ENCODE assay signal across 6 cellular contexts in the genomic region with DNA sequence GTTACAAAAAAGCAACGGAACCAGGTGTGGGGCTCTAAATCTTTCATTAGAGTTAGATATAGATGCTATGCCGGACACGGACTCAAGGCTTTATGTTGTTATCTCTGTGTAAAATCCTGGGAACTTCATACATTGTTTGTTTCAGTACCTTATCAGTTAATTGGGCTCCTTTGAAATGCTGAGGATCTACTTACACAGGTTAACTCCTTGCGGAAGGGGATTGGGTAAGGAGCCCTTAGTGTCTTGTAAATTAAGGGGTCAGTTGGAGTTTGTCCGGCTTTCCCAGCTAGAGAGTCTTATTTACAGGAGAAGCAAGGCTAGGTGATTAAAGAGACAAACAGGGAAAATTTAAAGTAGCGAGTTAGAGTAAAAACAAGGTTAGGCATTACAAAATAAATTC. TPM values are rescaled to one million over a fixed set of nuclear protein-coding genes. Genes with fewer than 3 reads are reported as not detected.
DNase-seq lines count a peak whose midpoint lies in the region; ATAC-seq, FAIRE-seq and TF ChIP-seq lines count a peak whose summit lies in the region.
"Not testable (repeated sequence)": the region's sequence is repeated elsewhere in the genome, so short reads cannot be mapped to it uniquely, and the experiment has no call there.

No MANE protein-coding gene starts in this region.

- H3K4me2 ChIP-seq in K562 (ENCODE audit: insufficient read depth, low read length), result not testable (repeated sequence)

- POLR2A ChIA-PET in RWPE1 (lab: Yijun Ruan, JAX; ENCODE audit: low non-redundant PET); K562 (lab: Yijun Ruan, JAX): not testable (repeated sequence)

- H3K36me3 ChIP-seq in ES-I3 (ENCODE audit: insufficient read depth, low read length); HUES48 (ENCODE audit: control insufficient read depth, insufficient read depth, low read length); K562 (ENCODE audit: control insufficient read depth, insufficient read depth, low read length); iPS-18a (ENCODE audit: control insufficient read depth, low read depth, low read length): not testable (repeated sequence)

- TF ChIP-seq EP300 in K562 (IDR thresholded peaks at IDR 0.05; ENCODE audit: low read length), result not testable (repeated sequence)

- not testable (repeated sequence) for H3K27me3 Mint-ChIP-seq in mesothelial cell of epicardium (ENCODE audit: low read depth)

- not testable (repeated sequence) for TF ChIP-seq CTCF in RWPE1 (conservative IDR thresholded peaks at IDR 0.05; ENCODE audit: low read depth); K562 (IDR thresholded peaks at IDR 0.05 in 2 of 3, conservative IDR thresholded peaks at IDR 0.05 in 1 of 3; ENCODE audit: insufficient read depth in 2 of 3, low read depth in 1 of 3, low read length in 3 of 3); mesothelial cell of epicardium (IDR thresholded peaks at IDR 0.05; ENCODE audit: unreplicated experiment)

- H3K9ac ChIP-seq in ES-I3 (ENCODE audit: low read depth, low read length), result peak overlapping the region; percentile 22; the same call in 1 of the 2 replicates
- H3K9ac ChIP-seq in HUES48 (ENCODE audit: low read depth, low read length); K562 (ENCODE audit: insufficient read depth in 1 of 2, low read depth in 2 of 2, low read length in 2 of 2); iPS-18a (ENCODE audit: low read length): not testable (repeated sequence)

- ATAC-seq in K562, result not testable (repeated sequence)

- intact Hi-C loops in K562 (cut with micrococcal nuclease), result not testable (repeated sequence)

- not testable (repeated sequence) for BruUV-seq in K562 (replicated peaks; lab: Mats Ljungman, UMichigan)

- not testable (repeated sequence) for FAIRE-seq in K562 (lab: Jason Lieb, UNC)

- CTCF ChIA-PET in RWPE1 (lab: Yijun Ruan, JAX); K562 (lab: Yijun Ruan, JAX; ENCODE audit: low intra/inter-chr PET ratio): not testable (repeated sequence)

- TF ChIP-seq RAD21 in K562 (CRISPR knock-in tag; conservative IDR thresholded peaks at IDR 0.05 in 1 of 2, IDR thresholded peaks at IDR 0.05 in 1 of 2), result not testable (repeated sequence)

- peak overlapping the region; percentile 40; the same call in 1 of the 2 replicates for H3K4me3 ChIP-seq in HUES48 (ENCODE audit: low read depth, low read length)
- not testable (repeated sequence) for H3K4me3 ChIP-seq in K562
- peak overlapping the region; percentile 27 for H3K4me3 ChIP-seq in iPS-18a (ENCODE audit: low read length)

- H3K27ac ChIP-seq in HUES48 (ENCODE audit: low read depth, low read length) (peak overlapping the region; percentile 64), RWPE1 (0 out of 2 replicates have a peak overlapping the region, but pooled peaks have one; percentile 25)
- H3K27ac ChIP-seq in K562 (ENCODE audit: extremely low read depth, low read depth, low read length); iPS-18a (ENCODE audit: low read length): not testable (repeated sequence)

- not testable (repeated sequence) for H4K20me1 ChIP-seq in K562 (replicated peaks; ENCODE audit: control insufficient read depth, insufficient read depth, low read length)

- peaks cover 32% of the 10 kb centered on the region for H3K4me1 Mint-ChIP-seq in mesothelial cell of epicardium

- in situ Hi-C loops in K562 (cut with MboI), result not testable (repeated sequence)

- H3K36me3 Mint-ChIP-seq in mesothelial cell of epicardium, result not testable (repeated sequence)

- H3K9me3 ChIP-seq in ES-I3 (ENCODE audit: control insufficient read depth, insufficient read depth, low read length); HUES48 (ENCODE audit: control insufficient read depth, insufficient read depth, low read length); K562 (replicated peaks; ENCODE audit: control insufficient read depth, insufficient read depth, low read depth, low read length); iPS-18a (ENCODE audit: control insufficient read depth, low read depth, low read length): not testable (repeated sequence)

- not testable (repeated sequence) for DNase-seq in RWPE1 (ENCODE audit: low spot score); K562 (ENCODE audit: extremely low read depth in 1 of 4, low spot score in 3 of 4); mesothelial cell of epicardium (ENCODE audit: low spot score in 2 of 2, unreplicated experiment in 2 of 2)

- H3K27ac Mint-ChIP-seq in mesothelial cell of epicardium, result peak overlapping the region; percentile 25

- not testable (repeated sequence) for TF ChIP-seq POLR2A in K562 (conservative IDR thresholded peaks at IDR 0.05)

- H2AFZ ChIP-seq in K562 (ENCODE audit: low read depth, low read length), result not testable (repeated sequence)

- WGBS in K562 (ENCODE audit: insufficient coverage, low coverage, missing lambda C conversion rate), result 57% methylated on average over 6 of the region's 6 CpGs

- H3K27me3 ChIP-seq in HUES48 (ENCODE audit: control insufficient read depth, insufficient read depth, low read length); K562 (ENCODE audit: control insufficient read depth in 2 of 2, insufficient read depth in 2 of 2, low read length in 2 of 2): not testable (repeated sequence)
- H3K27me3 ChIP-seq in iPS-18a (ENCODE audit: control insufficient read depth, insufficient read depth, low read length), result peaks cover 15% of the 10 kb centered on the region

- H3K79me2 ChIP-seq in K562 (ENCODE audit: control insufficient read depth, insufficient read depth, low read length), result peaks cover 76% of the 10 kb centered on the region

- not testable (repeated sequence) for H3K4me3 Mint-ChIP-seq in mesothelial cell of epicardium

- peaks cover 11% of the 10 kb centered on the region; the same call in 1 of the 2 replicates for H3K4me1 ChIP-seq in ES-I3 (ENCODE audit: insufficient read depth, low read length)
- H3K4me1 ChIP-seq in HUES48 (ENCODE audit: control insufficient read depth, insufficient read depth, low read length), result peaks cover 36% of the 10 kb centered on the region
- peaks cover 0 to 13% of the 10 kb centered on the region in 2 experiments; a peak in 4 of 5 replicates for H3K4me1 ChIP-seq in K562 (replicated peaks in 1 of 2; ENCODE audit: control insufficient read depth in 2 of 2, insufficient read depth in 2 of 2, low read length in 2 of 2)
- H3K4me1 ChIP-seq in iPS-18a (ENCODE audit: control insufficient read depth, low read depth, low read length), result not testable (repeated sequence)

- not testable (repeated sequence) for H3K9me3 Mint-ChIP-seq in mesothelial cell of epicardium

- H3K9me1 ChIP-seq in K562 (ENCODE audit: control insufficient read depth, insufficient read depth, low read length), result not testable (repeated sequence)

TF ChIP-seq in K562, 482 proteins besides CTCF, POLR2A, EP300 and RAD21:
- peak; percentile 21; the same call in 1 of the 2 replicates for TF ChIP-seq SOX6 (IDR thresholded peaks at IDR 0.05)

RNA-seq across cellular contexts. Expression of a gene that starts 24.7 kb away (rescaled TPM):
- total RNA-seq in K562 (2011; cell fraction: chromatin; rRNA removed; ENCODE audit: low replicate concordance), result 39.3 and 43.0 TPM in 2 replicates
- total RNA-seq in K562 (2011; cell fraction: nucleolus; rRNA removed), result 42.8 and 45.0 TPM in 2 replicates
- 61.6 and 73.7 TPM in 2 replicates for total RNA-seq in K562 (2011; cell fraction: nucleoplasm; rRNA removed)
- total RNA-seq in K562 (2014; rRNA removed) (50.5 and 55.6 TPM in 2 replicates), K562 (2014; rRNA removed; fragmentation: Illumina TruSeq; extraction: Trizol) (63.9 and 71.7 TPM in 2 replicates), K562 (2015; rRNA removed; fragmentation: Illumina TruSeq; extraction: Trizol) (54.6 and 54.9 TPM in 2 replicates), K562 (2021) (53.3 and 53.4 TPM in 2 replicates), mesothelial cell of epicardium (11.9 to 14.5 TPM (median 12.7 TPM) in 3 replicates)
- polyA plus RNA-seq in K562 (2011; rRNA removed) (33.6 and 47.6 TPM in 2 replicates), K562 (2014; fragmentation: Illumina TruSeq; extraction: Trizol) (55.0 and 58.6 TPM in 2 replicates), K562 (2014; fragmentation: Nextera tagmentation; extraction: Ambion mirVana) (10 to 100 TPM; 28.6 to 38.3 TPM), K562 (2014; rRNA removed) (37.8 and 45.0 TPM in 2 replicates)
- polyA plus RNA-seq in K562 (2011; cell fraction: cytosol; rRNA removed), result 30.8 and 38.5 TPM in 2 replicates
- polyA plus RNA-seq in K562 (2011; cell fraction: nucleus; rRNA removed), result 16.2 and 16.8 TPM in 2 replicates
- 21.2 and 39.4 TPM in 2 replicates for polyA plus RNA-seq in K562 (2012)
- 103 and 113 TPM in 2 replicates for polyA minus RNA-seq in K562 (2011; rRNA and poly(A)+ RNA removed)
- polyA minus RNA-seq in K562 (2011; cell fraction: cytosol; rRNA and poly(A)+ RNA removed), result 27.1 and 45.6 TPM in 2 replicates
- polyA minus RNA-seq in K562 (2011; cell fraction: nucleus; rRNA and poly(A)+ RNA removed), result 5.9 and 12.4 TPM in 2 replicates
